ENCODE assay signal across 2 cellular contexts in the genomic region with DNA sequence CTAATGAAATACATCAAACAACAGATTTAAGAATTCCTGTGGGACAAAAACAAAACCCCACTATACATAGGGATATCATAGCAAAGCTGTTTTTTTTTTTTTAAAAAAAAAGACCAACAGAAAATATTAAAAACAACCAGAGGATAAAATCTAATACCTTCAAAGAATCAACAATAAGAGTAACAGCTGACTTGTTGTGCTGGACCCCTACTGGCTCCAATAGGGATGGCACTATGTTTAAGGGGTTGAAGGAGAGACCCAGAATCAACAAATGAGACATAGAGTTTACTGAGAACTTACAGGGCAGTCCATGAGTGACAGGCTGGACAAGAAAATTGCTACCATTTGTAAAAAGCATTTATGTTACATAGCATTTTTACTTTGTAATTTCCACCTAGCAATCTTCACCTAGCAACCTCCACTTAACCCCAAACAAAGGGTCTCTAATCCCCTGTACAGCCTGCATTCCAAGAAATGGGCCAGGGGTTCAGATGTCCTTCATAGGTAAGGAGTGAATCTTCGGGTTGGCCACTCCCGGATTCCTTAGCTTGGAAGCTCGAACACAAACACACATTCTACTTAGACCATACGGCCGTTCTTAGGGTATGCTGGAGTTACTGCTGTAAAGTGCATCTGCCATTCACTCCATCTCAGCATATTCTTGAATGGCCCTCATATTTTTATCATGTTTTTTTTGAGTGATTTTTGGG.
TF ChIP-seq lines count a peak whose summit lies in the region.

No MANE protein-coding gene starts in this region.

TF ChIP-seq in WTC11, 78 proteins besides CTCF, POLR2A, EP300 and RAD21:
- TF ChIP-seq, protein P1, sequence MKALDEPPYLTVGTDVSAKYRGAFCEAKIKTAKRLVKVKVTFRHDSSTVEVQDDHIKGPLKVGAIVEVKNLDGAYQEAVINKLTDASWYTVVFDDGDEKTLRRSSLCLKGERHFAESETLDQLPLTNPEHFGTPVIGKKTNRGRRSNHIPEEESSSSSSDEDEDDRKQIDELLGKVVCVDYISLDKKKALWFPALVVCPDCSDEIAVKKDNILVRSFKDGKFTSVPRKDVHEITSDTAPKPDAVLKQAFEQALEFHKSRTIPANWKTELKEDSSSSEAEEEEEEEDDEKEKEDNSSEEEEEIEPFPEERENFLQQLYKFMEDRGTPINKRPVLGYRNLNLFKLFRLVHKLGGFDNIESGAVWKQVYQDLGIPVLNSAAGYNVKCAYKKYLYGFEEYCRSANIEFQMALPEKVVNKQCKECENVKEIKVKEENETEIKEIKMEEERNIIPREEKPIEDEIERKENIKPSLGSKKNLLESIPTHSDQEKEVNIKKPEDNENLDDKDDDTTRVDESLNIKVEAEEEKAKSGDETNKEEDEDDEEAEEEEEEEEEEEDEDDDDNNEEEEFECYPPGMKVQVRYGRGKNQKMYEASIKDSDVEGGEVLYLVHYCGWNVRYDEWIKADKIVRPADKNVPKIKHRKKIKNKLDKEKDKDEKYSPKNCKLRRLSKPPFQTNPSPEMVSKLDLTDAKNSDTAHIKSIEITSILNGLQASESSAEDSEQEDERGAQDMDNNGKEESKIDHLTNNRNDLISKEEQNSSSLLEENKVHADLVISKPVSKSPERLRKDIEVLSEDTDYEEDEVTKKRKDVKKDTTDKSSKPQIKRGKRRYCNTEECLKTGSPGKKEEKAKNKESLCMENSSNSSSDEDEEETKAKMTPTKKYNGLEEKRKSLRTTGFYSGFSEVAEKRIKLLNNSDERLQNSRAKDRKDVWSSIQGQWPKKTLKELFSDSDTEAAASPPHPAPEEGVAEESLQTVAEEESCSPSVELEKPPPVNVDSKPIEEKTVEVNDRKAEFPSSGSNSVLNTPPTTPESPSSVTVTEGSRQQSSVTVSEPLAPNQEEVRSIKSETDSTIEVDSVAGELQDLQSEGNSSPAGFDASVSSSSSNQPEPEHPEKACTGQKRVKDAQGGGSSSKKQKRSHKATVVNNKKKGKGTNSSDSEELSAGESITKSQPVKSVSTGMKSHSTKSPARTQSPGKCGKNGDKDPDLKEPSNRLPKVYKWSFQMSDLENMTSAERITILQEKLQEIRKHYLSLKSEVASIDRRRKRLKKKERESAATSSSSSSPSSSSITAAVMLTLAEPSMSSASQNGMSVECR (CRISPR knock-in tag; IDR thresholded peaks at IDR 0.05; ENCODE audit: borderline replicate concordance) = no peak
- no peak for TF ChIP-seq CREM (CRISPR knock-in tag; IDR thresholded peaks at IDR 0.05)
- no peak for TF ChIP-seq SMAD3 (CRISPR knock-in tag; IDR thresholded peaks at IDR 0.05; ENCODE audit: borderline replicate concordance)

TF ChIP-seq in neural cell, 6 proteins besides CTCF, POLR2A, EP300 and RAD21:
- TF ChIP-seq POLR2AphosphoS5 (IDR thresholded peaks at IDR 0.05) (peak; percentile 52), MXI1 (conservative IDR thresholded peaks at IDR 0.05; ENCODE audit: poor library complexity, severe bottlenecking) (no peak)
